Comparison of ENCODE assay signal across 20 cellular contexts in the genomic region with DNA sequence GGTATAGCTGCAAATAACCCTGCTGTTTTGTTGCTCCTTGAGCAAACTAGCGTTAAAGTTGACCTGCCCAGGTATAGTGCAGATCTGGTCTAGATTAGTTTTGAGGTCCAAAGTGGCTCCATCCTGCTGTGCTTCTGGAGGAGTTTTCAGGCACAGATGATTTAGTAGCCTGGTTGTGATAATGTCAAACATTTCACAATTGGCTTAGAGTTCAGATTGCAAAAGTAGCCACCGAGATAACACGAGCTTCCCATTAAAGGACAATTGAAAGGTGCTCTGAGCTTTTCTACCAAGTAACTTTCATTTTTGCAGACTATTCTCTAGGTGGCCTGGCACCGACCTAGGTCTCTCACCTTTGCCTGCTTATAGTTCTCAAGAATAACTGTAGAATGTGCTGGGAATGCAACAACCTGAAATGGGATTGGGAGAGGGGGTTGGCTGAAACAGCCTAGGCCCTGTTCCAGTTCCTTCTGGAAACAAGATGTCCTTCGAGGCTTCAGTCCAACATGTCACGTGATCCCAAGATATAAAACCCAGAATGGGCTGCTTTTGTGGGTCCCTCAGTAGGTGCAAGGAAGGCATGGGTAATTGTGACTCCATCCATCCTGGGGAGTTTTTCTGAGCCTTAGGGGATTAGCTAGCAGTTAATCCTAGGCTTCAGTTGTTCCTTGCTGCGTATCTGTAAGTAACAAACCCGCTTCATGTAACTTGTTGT.
"Had no signal": no experiment of that assay in that cellular context is flagged by ENCODE, and none has a peak within 500 bp of the region (broad histone marks: within the 10 kb centered on the region; RNA-seq: fewer than 3 reads in every experiment).

No MANE protein-coding gene starts in this region.

- H3K79me2 ChIP-seq: hepatocyte had no signal

- H3K4me1 ChIP-seq: spleen, tibial artery, upper lobe of left lung, uterus had no signal

- FAIRE-seq: kidney had no signal

- H3K27me3 Mint-ChIP-seq: naive thymus-derived CD4-positive, alpha-beta T cell; stimulated activated memory B cell treated with anti-CD40 and anti-IgM and Interleukin-4, amounts not matched to agents 10 μg/mL and 1 μg/mL and 100 μg/mL, for 72 hours; stimulated activated naive CD8-positive, alpha-beta T cell treated with anti-CD3 and anti-CD28 coated beads, Interleukin-15, Interleukin-2, amounts not matched to agents 100 ng/mL and 50 ng/mL, for 24 hours had no signal

- H3K36me3 Mint-ChIP-seq: naive thymus-derived CD4-positive, alpha-beta T cell; stimulated activated memory B cell treated with anti-CD40 and anti-IgM and Interleukin-4, amounts not matched to agents 10 μg/mL and 1 μg/mL and 100 μg/mL, for 72 hours had no signal

- H3K4me3 ChIP-seq: hepatocyte, spleen, tibial artery, upper lobe of left lung, uterus had no signal

- H3K27me3 ChIP-seq: hepatocyte, spleen, tibial artery, upper lobe of left lung, uterus had no signal

- H3K27ac ChIP-seq: hepatocyte, spleen, tibial artery, upper lobe of left lung, uterus had no signal

- H2AFZ ChIP-seq: hepatocyte had no signal

- H3K27ac Mint-ChIP-seq: naive thymus-derived CD4-positive, alpha-beta T cell; nephron progenitor cell; stimulated activated memory B cell treated with anti-CD40 and anti-IgM and Interleukin-4, amounts not matched to agents 10 μg/mL and 1 μg/mL and 100 μg/mL, for 72 hours; stimulated activated naive CD8-positive, alpha-beta T cell treated with anti-CD3 and anti-CD28 coated beads, Interleukin-15, Interleukin-2, amounts not matched to agents 100 ng/mL and 50 ng/mL, for 24 hours had no signal

- ATAC-seq: left cardiac atrium; left ventricle myocardium superior; naive thymus-derived CD4-positive, alpha-beta T cell; sciatic nerve; stimulated activated memory B cell treated with anti-CD40 and anti-IgM and Interleukin-4, amounts not matched to agents 10 μg/mL and 1 μg/mL and 100 μg/mL, for 72 hours had no signal

- H3K4me3 Mint-ChIP-seq: naive thymus-derived CD4-positive, alpha-beta T cell; nephron progenitor cell; stimulated activated memory B cell treated with anti-CD40 and anti-IgM and Interleukin-4, amounts not matched to agents 10 μg/mL and 1 μg/mL and 100 μg/mL, for 72 hours; stimulated activated naive CD8-positive, alpha-beta T cell treated with anti-CD3 and anti-CD28 coated beads, Interleukin-15, Interleukin-2, amounts not matched to agents 100 ng/mL and 50 ng/mL, for 24 hours had no signal

- H3K9me3 ChIP-seq: tibial artery, upper lobe of left lung, uterus had no signal

- H3K36me3 ChIP-seq: spleen, tibial artery, upper lobe of left lung, uterus had no signal

- H3K4me2 ChIP-seq: hepatocyte had no signal

- DNase-seq: effector CD4-positive, alpha-beta T cell; foreskin melanocyte; head of caudate nucleus; kidney; left cardiac atrium; left ventricle myocardium superior; naive thymus-derived CD4-positive, alpha-beta T cell; nephron progenitor cell; posterior cingulate gyrus; spleen; stimulated activated CD4-positive, alpha-beta T cell treated with anti-CD3 and anti-CD28 coated beads, Interleukin-15, amount 100 ng/mL, for 24 hours; stimulated activated CD4-positive, alpha-beta T cell treated with anti-CD3 and anti-CD28 coated beads, Interleukin-1b, Interleukin-23, amount 100 ng/mL, for 48 hours; stimulated activated CD4-positive, alpha-beta T cell treated with anti-CD3 and anti-CD28 coated beads, Interleukin-4, amount 100 ng/mL, for 24 hours; tibial artery; upper lobe of left lung; uterus had no signal

- H3K9me3 Mint-ChIP-seq: nephron progenitor cell had no signal

- H3K4me1 Mint-ChIP-seq: naive thymus-derived CD4-positive, alpha-beta T cell; stimulated activated memory B cell treated with anti-CD40 and anti-IgM and Interleukin-4, amounts not matched to agents 10 μg/mL and 1 μg/mL and 100 μg/mL, for 72 hours had no signal
